ENCODE assay signal across 8 cellular contexts in genomic region chr9:74887041-74887980, GRCh38. TPM values are rescaled to one million over a fixed set of nuclear protein-coding genes. Genes with fewer than 3 reads are reported as not detected.
DNase-seq lines count a peak whose midpoint lies in the region; ATAC-seq and TF ChIP-seq lines count a peak whose summit lies in the region.

TRPM6 (minus strand) TSS chr9:74887921; CDS start chr9:74887856, 65 bp downstream.

- peak within 1 kb of the TSS; percentile 45 to 94 for H3K27ac ChIP-seq in left lung

- no peaks in the 10 kb centered on the region for H3K27me3 ChIP-seq in left lung

- TF ChIP-seq CTCF in left lung (IDR thresholded peaks at IDR 0.05) = no peak

- H3K4me1 ChIP-seq in left lung = peaks cover 0 to 13% of the 10 kb centered on the region in 2 donors

- intact Hi-C loops in left lung (cut with DNase I) = loop anchor here in 1 of 2 donors (10.0 kb wide), 1 partner anchor 63 kb away; no protein-coding TSS in a partner anchor

- H3K4me3 ChIP-seq in left lung = peak within 1 kb of the TSS; percentile 56 to 60

- H3K36me3 ChIP-seq in left lung = no peaks in the 10 kb centered on the region

- H3K9me3 ChIP-seq in left lung = no peaks in the 10 kb centered on the region

- ATAC-seq in left lung (peak; percentile 95), HG02870 (IDR thresholded peaks at IDR 0.05; ENCODE audit: unreplicated experiment) (no peak)

- DNase-seq in activated T-cell treated with anti-CD3 and anti-CD28 coated beads for 1 hour (ENCODE audit: low read depth) (peak; percentile 8), activated T-cell treated with anti-CD3 and anti-CD28 coated beads for 4 hours (no peak), NCI-H146 (lab: John Stamatoyannopoulos, UW) (peak; percentile 58), UCSD-AML1 (lab: John Stamatoyannopoulos, UW; ENCODE audit: unreplicated experiment) (peak; percentile 81), dermis microvascular lymphatic vessel endothelial cell (ENCODE audit: low read depth in 2 of 2) (peak; percentile 28 to 49), left lung (peak; percentile 86 to 98)
- peak in 3 of 4 experiments; percentile 1 to 21 (median 7) for DNase-seq in stimulated activated CD4-positive, alpha-beta T cell treated with anti-CD3 and anti-CD28 coated beads, Interleukin-1b, Interleukin-23, amount 100 ng/mL, for 24 hours (ENCODE audit: low read depth in 4 of 4, low spot score in 1 of 4)

RNA-seq across cellular contexts. Expression of gene TRPM6, which starts in this region (rescaled TPM):
- total RNA-seq in dermis microvascular lymphatic vessel endothelial cell = 0.25 and 0.26 TPM in 2 replicates
- total RNA-seq in left lung = 1 to 10 TPM in 1 of 2 donors, under 1 TPM in 1; 0.82 to 3.8 TPM

Comparison
In these comparisons a context has a peak if more than half of its experiments do, and no peak if none do; other contexts are left out.
1. Peak in DNase-seq in dermis microvascular lymphatic vessel endothelial cell; RNA of the gene not detected or under 1 TPM.